In genomic region chr15:77145370-77145769, GRCh38 we compare ENCODE assay signal across 21 cellular contexts.
A peak's percentile ranks its signal among the peaks of the same experiment; 100 is the strongest.
DNase-seq lines count a peak whose midpoint lies in the region; ATAC-seq, FAIRE-seq and TF ChIP-seq lines count a peak whose summit lies in the region.
"Had no signal": no experiment of that assay in that cellular context is flagged by ENCODE, and none has a peak within 500 bp of the region (broad histone marks: within the 10 kb centered on the region; RNA-seq: fewer than 3 reads in every experiment).

No MANE protein-coding gene starts in this region.

- POLR2A ChIA-PET in HepG2 (lab: Yijun Ruan, JAX), result no interaction called here
- POLR2A ChIA-PET in PC-9 (lab: Charles Lee; ENCODE audit: unreplicated experiment), result interaction anchor here (0.6 kb wide), 1 partner anchor 214 kb away, joined by 3 read pairs; the partner anchor contains the start of gene RCN2

- no TSS peak for BruUV-seq in HepG2 (replicated peaks; lab: Mats Ljungman, UMichigan)
- no TSS peak for BruUV-seq in PC-9 (replicated peaks; lab: Mats Ljungman, UMichigan)

- TF ChIP-seq EP300 in HepG2 (IDR thresholded peaks at IDR 0.05; ENCODE audit: low read depth in 2 of 2, low read length in 2 of 2) (no peak), HepG2 (CRISPR knock-in tag; IDR thresholded peaks at IDR 0.05; ENCODE audit: borderline replicate concordance) (no peak)

- H3K9me2 ChIP-seq in PC-9 (ENCODE audit: insufficient read depth), result no peaks in the 10 kb centered on the region

- H2AFZ ChIP-seq in HepG2 (ENCODE audit: low read length) (no peak overlapping the region), PC-9 (no peak overlapping the region)

- H4K20me1 ChIP-seq in HepG2 (ENCODE audit: insufficient read depth, low read length), result no peaks in the 10 kb centered on the region
- no peaks in the 10 kb centered on the region for H4K20me1 ChIP-seq in PC-9 (ENCODE audit: insufficient read depth)

- 7% methylated on average over 1 of the region's 1 CpG for WGBS in HepG2 (ENCODE audit: low lambda C conversion rate)
- WGBS in right lobe of liver (ENCODE audit: insufficient coverage, low coverage, low lambda C conversion rate, missing lambda C conversion rate), result 86% methylated on average over 1 of the region's 1 CpG
- WGBS in pancreas, 2 donors, result 11 to 19% methylated on average over 1 of the region's 1 CpG
- WGBS in right cardiac atrium, result 90% methylated on average over 1 of the region's 1 CpG

- H3K36me3 ChIP-seq in HepG2 (replicated peaks in 1 of 2; ENCODE audit: control insufficient read depth in 1 of 2, insufficient read depth in 2 of 2, low read length in 2 of 2), result no peaks in the 10 kb centered on the region
- H3K36me3 ChIP-seq in right lobe of liver, result no peaks in the 10 kb centered on the region
- H3K36me3 ChIP-seq in pancreas, result no peaks in the 10 kb centered on the region
- no peaks in the 10 kb centered on the region for H3K36me3 ChIP-seq in vagina
- H3K36me3 ChIP-seq in PC-9 (ENCODE audit: low read depth), result no peaks in the 10 kb centered on the region

- DNase-seq in HepG2 (ENCODE audit: low spot score) (peak; percentile 56), right lobe of liver (no peak), endothelial cell (ENCODE audit: low spot score) (no peak), pancreas (no peak), vagina (ENCODE audit: extremely low spot score in 2 of 2) (no peak), PC-9 (no peak), COR-L47 (lab: John Stamatoyannopoulos, UW) (no peak), right cardiac atrium (no peak)
- DNase-seq: activated CD4-positive, alpha-beta T cell treated with anti-CD3 and anti-CD28 coated beads, Interleukin-2, amount 10 ng/mL, durations not matched to agents 7 days and 5 days; activated naive CD4-positive, alpha-beta T cell treated with anti-CD3 and anti-CD28 coated beads, Interleukin-2, amount 50 U/mL, for 16 hours; activated T-cell treated with anti-CD3 and anti-CD28 coated beads for 4 hours; C1 segment of cervical spinal cord; erythroblast; MV-4-11; NCI-H2029 treated with DMSO at 0.1 percent for 48 hours; NCI-H510A treated with DMSO at 0.1 percent for 48 hours; SIG-M5 had no signal

- H3K79me2 ChIP-seq in HepG2 (ENCODE audit: insufficient read depth, low read length) (no peaks in the 10 kb centered on the region), PC-9 (ENCODE audit: low read depth) (no peaks in the 10 kb centered on the region)

- peaks cover 20% of the 10 kb centered on the region for H3K4me1 ChIP-seq in HepG2 (ENCODE audit: insufficient read depth, low read length)
- no peaks in the 10 kb centered on the region for H3K4me1 ChIP-seq in right lobe of liver
- H3K4me1 ChIP-seq in pancreas, result peaks cover 0 to 23% (median 0%) of the 10 kb centered on the region in 3 donors
- H3K4me1 ChIP-seq in vagina, result peaks cover 14% of the 10 kb centered on the region
- H3K4me1 ChIP-seq in PC-9 (replicated peaks; ENCODE audit: insufficient read depth), result peaks cover 16% of the 10 kb centered on the region; the same call in 1 of the 2 replicates
- H3K4me1 ChIP-seq in right cardiac atrium (ENCODE audit: control insufficient read depth, insufficient read depth, low read length), result peaks cover 3% of the 10 kb centered on the region

- H3K4me1 Mint-ChIP-seq in endothelial cell (ENCODE audit: unreplicated experiment), result no peaks in the 10 kb centered on the region
- H3K4me1 Mint-ChIP-seq: activated CD4-positive, alpha-beta T cell treated with anti-CD3 and anti-CD28 coated beads, Interleukin-2, amount 10 ng/mL, durations not matched to agents 7 days and 5 days had no signal

- H3K9me3 ChIP-seq in HepG2 (ENCODE audit: low read length), result peaks cover 11% of the 10 kb centered on the region; the same call in 1 of the 2 replicates
- no peaks in the 10 kb centered on the region for H3K9me3 ChIP-seq in right lobe of liver
- no peaks in the 10 kb centered on the region for H3K9me3 ChIP-seq in pancreas
- no peaks in the 10 kb centered on the region for H3K9me3 ChIP-seq in vagina
- peaks cover 1% of the 10 kb centered on the region; the same call in 1 of the 2 replicates for H3K9me3 ChIP-seq in PC-9 (ENCODE audit: insufficient read depth, low read depth)
- no peaks in the 10 kb centered on the region for H3K9me3 ChIP-seq in right cardiac atrium (ENCODE audit: control insufficient read depth, low read length)

- TF ChIP-seq RAD21 in HepG2 (CRISPR knock-in tag; IDR thresholded peaks at IDR 0.05), result no peak

- H3F3A ChIP-seq in PC-9 (ENCODE audit: insufficient read depth, low read depth), result peaks cover 6% of the 10 kb centered on the region; the same call in 1 of the 2 replicates

- H3K27ac Mint-ChIP-seq in endothelial cell (ENCODE audit: unreplicated experiment), result no peak overlapping the region
- H3K27ac Mint-ChIP-seq: activated CD4-positive, alpha-beta T cell treated with anti-CD3 and anti-CD28 coated beads, Interleukin-2, amount 10 ng/mL, durations not matched to agents 7 days and 5 days had no signal

- FAIRE-seq in HepG2 (lab: Jason Lieb, UNC) (no peak), pancreas (lab: Jason Lieb, UNC) (no peak)
- FAIRE-seq: A204.1, TTC549 had no signal

- no peaks in the 10 kb centered on the region for H3K27me3 Mint-ChIP-seq in endothelial cell (ENCODE audit: unreplicated experiment)
- H3K27me3 Mint-ChIP-seq: activated CD4-positive, alpha-beta T cell treated with anti-CD3 and anti-CD28 coated beads, Interleukin-2, amount 10 ng/mL, durations not matched to agents 7 days and 5 days had no signal

- H3K27me3 ChIP-seq in HepG2 (ENCODE audit: control insufficient read depth in 1 of 2, insufficient read depth in 2 of 2, low read length in 2 of 2) (no peaks in the 10 kb centered on the region), right lobe of liver (no peaks in the 10 kb centered on the region), pancreas (no peaks in the 10 kb centered on the region), vagina (no peaks in the 10 kb centered on the region), PC-9 (ENCODE audit: insufficient read depth, low read depth) (no peaks in the 10 kb centered on the region), right cardiac atrium (ENCODE audit: control insufficient read depth, insufficient read depth) (no peaks in the 10 kb centered on the region)
- H3K27me3 ChIP-seq: tibial nerve had no signal

- intact Hi-C loops in HepG2 (cut with micrococcal nuclease; ENCODE audit: unreplicated experiment) (no loop called here), right lobe of liver (cut with DNase I) (no loop called here), pancreas (cut with DNase I) (no loop called here), vagina (cut with DNase I) (no loop called here), PC-9 (cut with micrococcal nuclease; ENCODE audit: unreplicated experiment) (no loop called here), right cardiac atrium (cut with DNase I) (no loop called here)

- no peak for TF ChIP-seq CTCF in HepG2 (CRISPR knock-in tag; IDR thresholded peaks at IDR 0.05)
- TF ChIP-seq CTCF in right lobe of liver (IDR thresholded peaks at IDR 0.05), result no peak
- no peak for TF ChIP-seq CTCF in endothelial cell (IDR thresholded peaks at IDR 0.05; ENCODE audit: unreplicated experiment)
- TF ChIP-seq CTCF in pancreas (IDR thresholded peaks at IDR 0.05), result no peak
- TF ChIP-seq CTCF in vagina (IDR thresholded peaks at IDR 0.05), result no peak
- no peak for TF ChIP-seq CTCF in PC-9 (conservative IDR thresholded peaks at IDR 0.05)

- peak overlapping the region; percentile 14 for H3K4me3 Mint-ChIP-seq in endothelial cell (ENCODE audit: unreplicated experiment)
- H3K4me3 Mint-ChIP-seq: activated CD4-positive, alpha-beta T cell treated with anti-CD3 and anti-CD28 coated beads, Interleukin-2, amount 10 ng/mL, durations not matched to agents 7 days and 5 days had no signal

- H3K27ac ChIP-seq in HepG2 (ENCODE audit: extremely low read length, insufficient read depth, low read length), result peak overlapping the region; percentile 35
- no peak overlapping the region for H3K27ac ChIP-seq in right lobe of liver
- H3K27ac ChIP-seq in pancreas, result peak overlapping the region; percentile 27 to 56 (median 38)
- H3K27ac ChIP-seq in vagina, result peak overlapping the region; percentile 47
- H3K27ac ChIP-seq in PC-9, result no peak overlapping the region
- no peak overlapping the region for H3K27ac ChIP-seq in right cardiac atrium (ENCODE audit: low read length)

- TF ChIP-seq POLR2A in HepG2 (IDR thresholded peaks at IDR 0.05; ENCODE audit: insufficient read depth in 1 of 2, low read depth in 2 of 2, low read length in 2 of 2) (no peak), right lobe of liver (IDR thresholded peaks at IDR 0.05) (no peak), vagina (IDR thresholded peaks at IDR 0.05) (no peak)

- CTCF ChIA-PET in HepG2 (lab: Yijun Ruan, JAX; ENCODE audit: low intra/inter-chr PET ratio, low total read pairs), result no interaction called here
- CTCF ChIA-PET in PC-9 (lab: Charles Lee), result interaction anchor here (0.6 to 2.0 kb wide), 2 partner anchors 15 to 360 kb away, joined by 4 read pairs; no protein-coding TSS in a partner anchor

- no peaks in the 10 kb centered on the region for H3K9me3 Mint-ChIP-seq in endothelial cell (ENCODE audit: unreplicated experiment)

- H3K36me3 Mint-ChIP-seq in endothelial cell (ENCODE audit: low read depth, unreplicated experiment), result peaks cover 64% of the 10 kb centered on the region

- in situ Hi-C loops in HepG2 (cut with HindIII; ENCODE audit: extremely low pct_ligation_motif_present, low pct_unique_long_range_greater_than_20kb), result no loop called here

- H3K4me2 ChIP-seq in HepG2 (ENCODE audit: low read depth, low read length) (no peak overlapping the region), PC-9 (no peak overlapping the region)

- H3K4me3 ChIP-seq in HepG2 (replicated peaks in 1 of 3; ENCODE audit: insufficient read depth in 1 of 3, low read depth in 2 of 3, low read length in 3 of 3), result no peak overlapping the region
- H3K4me3 ChIP-seq in right lobe of liver, result no peak overlapping the region
- no peak overlapping the region for H3K4me3 ChIP-seq in pancreas
- no peak overlapping the region for H3K4me3 ChIP-seq in vagina
- no peak overlapping the region for H3K4me3 ChIP-seq in PC-9
- H3K4me3 ChIP-seq in right cardiac atrium (ENCODE audit: low read length), result no peak overlapping the region
- H3K4me3 ChIP-seq: skin epidermis, tibial nerve had no signal

- ATAC-seq in HepG2, result peak; percentile 73
- ATAC-seq in right lobe of liver, result no peak
- peak; percentile 72 to 87 (median 82) for ATAC-seq in pancreas
- ATAC-seq in right cardiac atrium, result no peak

- no peak overlapping the region for H3K9ac ChIP-seq in HepG2 (ENCODE audit: insufficient read depth, low read depth, low read length)

TF ChIP-seq in HepG2, 621 proteins besides CTCF, POLR2A, EP300 and RAD21 (continues in another document):
- TF ChIP-seq HMG20A (CRISPR knock-in tag; IDR thresholded peaks at IDR 0.05; ENCODE audit: borderline replicate concordance), result no peak
- 0 out of 2 replicates have a peak, but pooled peaks have one; percentile 41 for TF ChIP-seq ELF3 (CRISPR knock-in tag; IDR thresholded peaks at IDR 0.05)

Comparison
In these comparisons a context has a peak if more than half of its experiments do, and no peak if none do; other contexts are left out.
1. ATAC-seq: peak in HepG2 (single experiment) and pancreas (4 of 4); none in right lobe of liver (0 of 4) and right cardiac atrium (0 of 2).
2. H3K27ac ChIP-seq: peak in HepG2 (single experiment), pancreas (4 of 4) and vagina (single experiment); none in right lobe of liver (0 of 3), PC-9 (single experiment) and right cardiac atrium (single experiment).